ENCODE assay signal across 11 cellular contexts in the genomic region with DNA sequence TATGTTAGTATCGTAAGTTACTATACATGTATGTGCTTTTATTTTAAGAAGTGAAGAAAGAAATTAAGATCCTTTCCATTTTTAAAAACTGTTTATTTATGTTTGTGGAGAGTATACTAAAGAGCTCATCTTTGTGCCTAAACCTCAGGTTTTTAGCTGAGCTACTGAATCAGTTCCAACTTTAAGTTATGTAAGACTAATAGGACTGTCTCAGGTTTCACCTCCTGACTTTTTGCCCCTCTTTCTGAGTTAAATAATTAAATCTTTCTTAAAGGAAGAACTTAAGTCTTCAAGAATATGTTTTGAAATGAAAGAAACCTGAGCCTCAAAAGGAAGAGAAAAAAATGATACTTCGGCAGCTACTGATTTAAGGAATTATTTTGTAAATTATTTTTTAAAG. TPM values are rescaled to one million over a fixed set of nuclear protein-coding genes. Genes with fewer than 3 reads are reported as not detected.
DNase-seq lines count a peak whose midpoint lies in the region; ATAC-seq and TF ChIP-seq lines count a peak whose summit lies in the region.
"Had no signal": no experiment of that assay in that cellular context is flagged by ENCODE, and none has a peak within 500 bp of the region (broad histone marks: within the 10 kb centered on the region; RNA-seq: fewer than 3 reads in every experiment).

No MANE protein-coding gene starts in this region.

- no peak overlapping the region for H3K27ac ChIP-seq in CD8-positive, alpha-beta T cell (ENCODE audit: low read depth, low read length)

- H3K27me3 ChIP-seq in CD8-positive, alpha-beta T cell (ENCODE audit: insufficient read depth, low read length) = no peaks in the 10 kb centered on the region
- no peaks in the 10 kb centered on the region for H3K27me3 ChIP-seq in MG63

- H3K4me1 ChIP-seq in CD8-positive, alpha-beta T cell (ENCODE audit: insufficient read depth, low read length) = peaks cover 55% of the 10 kb centered on the region

- peaks cover 43% of the 10 kb centered on the region for H3K36me3 Mint-ChIP-seq in CD8-positive, alpha-beta T cell
- peaks cover 6% of the 10 kb centered on the region for H3K36me3 Mint-ChIP-seq in natural killer cell treated with Interleukin-12 subunit alpha and Interleukin-12 subunit beta and Interleukin-15 and Interleukin-18, amount 100 ng/mL, for 72 hours

- ATAC-seq in CD8-positive, alpha-beta T cell = no peak
- no peak for ATAC-seq in natural killer cell treated with Interleukin-12 subunit alpha and Interleukin-12 subunit beta and Interleukin-15 and Interleukin-18, amount 100 ng/mL, for 72 hours

- no peak for DNase-seq in CD8-positive, alpha-beta T cell
- DNase-seq in MG63 (no peak), dermis blood vessel endothelial cell (peak; percentile 6), hypothalamus (lab: John Stamatoyannopoulos, UW) (no peak), GM10266 (ENCODE audit: extremely low spot score) (no peak), epidermal melanocyte (ENCODE audit: insufficient read length, low spot score) (no peak), hepatic stellate cell (ENCODE audit: low spot score) (no peak)
- DNase-seq in natural killer cell treated with Interleukin-12 subunit alpha and Interleukin-12 subunit beta and Interleukin-15 and Interleukin-18, amount 100 ng/mL, for 72 hours (ENCODE audit: low spot score) = no peak
- DNase-seq: activated CD8-positive, alpha-beta memory T cell treated with anti-CD3 and anti-CD28 coated beads for 24 hours; NCI-H526; stimulated activated CD4-positive, alpha-beta T cell treated with anti-CD3 and anti-CD28 coated beads, Interleukin-2, amount 100 ng/mL, for 24 hours had no signal

- H3K9me3 ChIP-seq in CD8-positive, alpha-beta T cell (ENCODE audit: low read length) = no peaks in the 10 kb centered on the region
- H3K9me3 ChIP-seq in MG63 = no peaks in the 10 kb centered on the region

- H3K9me3 Mint-ChIP-seq in CD8-positive, alpha-beta T cell = no peaks in the 10 kb centered on the region
- H3K9me3 Mint-ChIP-seq in natural killer cell treated with Interleukin-12 subunit alpha and Interleukin-12 subunit beta and Interleukin-15 and Interleukin-18, amount 100 ng/mL, for 72 hours = no peaks in the 10 kb centered on the region

- intact Hi-C loops in CD8-positive, alpha-beta T cell (cut with DNase I, micrococcal nuclease) = loop anchor here (5.0 to 10.0 kb wide), 6 partner anchors 44 to 676 kb away; partner anchors contain the start of genes APPL1 (in 2 of the 2), ABHD6 (in 1 of the 2), HTD2 (in 1 of the 2) and PDHB (in 1 of the 2)

- peaks cover 61% of the 10 kb centered on the region for H3K4me1 Mint-ChIP-seq in CD8-positive, alpha-beta T cell (ENCODE audit: low read depth)
- H3K4me1 Mint-ChIP-seq in natural killer cell treated with Interleukin-12 subunit alpha and Interleukin-12 subunit beta and Interleukin-15 and Interleukin-18, amount 100 ng/mL, for 72 hours (ENCODE audit: low read depth in 2 of 2) = peaks cover 27 to 35% of the 10 kb centered on the region in 2 donors

- CTCF ChIA-PET in CD8-positive, alpha-beta T cell (lab: Charles Lee) = no interaction called here

- H3K27me3 Mint-ChIP-seq in CD8-positive, alpha-beta T cell (ENCODE audit: low read depth) = no peaks in the 10 kb centered on the region
- peaks cover 0 to 2% of the 10 kb centered on the region in 2 donors for H3K27me3 Mint-ChIP-seq in natural killer cell treated with Interleukin-12 subunit alpha and Interleukin-12 subunit beta and Interleukin-15 and Interleukin-18, amount 100 ng/mL, for 72 hours

- TF ChIP-seq CTCF in CD8-positive, alpha-beta T cell (IDR thresholded peaks at IDR 0.05) = no peak
- TF ChIP-seq CTCF in GM10266 (IDR thresholded peaks at IDR 0.05; ENCODE audit: control insufficient read depth, insufficient read depth, low read depth, missing control alignments) = no peak

- peak overlapping the region; percentile 8 for H3K4me3 ChIP-seq in CD8-positive, alpha-beta T cell (ENCODE audit: low read depth, low read length)
- H3K4me3 ChIP-seq in MG63 = peak overlapping the region; percentile 72

- H3K4me3 Mint-ChIP-seq in CD8-positive, alpha-beta T cell = peak overlapping the region; percentile 97
- peak overlapping the region; percentile 90 for H3K4me3 Mint-ChIP-seq in natural killer cell treated with Interleukin-12 subunit alpha and Interleukin-12 subunit beta and Interleukin-15 and Interleukin-18, amount 100 ng/mL, for 72 hours

- H3K27ac Mint-ChIP-seq in CD8-positive, alpha-beta T cell = no peak overlapping the region
- H3K27ac Mint-ChIP-seq in natural killer cell treated with Interleukin-12 subunit alpha and Interleukin-12 subunit beta and Interleukin-15 and Interleukin-18, amount 100 ng/mL, for 72 hours = no peak overlapping the region

- POLR2A ChIA-PET in CD8-positive, alpha-beta T cell (lab: Charles Lee) = no interaction called here

- H3K36me3 ChIP-seq in CD8-positive, alpha-beta T cell (ENCODE audit: insufficient read depth, low read length) = no peaks in the 10 kb centered on the region
- H3K36me3 ChIP-seq in MG63 = peaks cover 12% of the 10 kb centered on the region

RNA-seq across cellular contexts. Expression of gene SLMAP, which starts 2.6 kb away (rescaled TPM):
- 10 to 100 TPM; 55.0 to 56.7 TPM for total RNA-seq in CD8-positive, alpha-beta T cell
- total RNA-seq in MG63 (2014; rRNA removed; shearing (Covaris generic); ENCODE audit: low replicate concordance) = 25.7 and 28.2 TPM in 2 replicates
- 43.2 and 50.0 TPM in 2 replicates for total RNA-seq in dermis blood vessel endothelial cell
- 100 to 1,000 TPM in 1 of 2 donors, 10 to 100 TPM in 1; 57.3 to 103 TPM for total RNA-seq in natural killer cell treated with Interleukin-12 subunit alpha and Interleukin-12 subunit beta and Interleukin-15 and Interleukin-18, amount 100 ng/mL, for 72 hours
